Comparison of ENCODE assay signal across 1 cellular context in the genomic region with DNA sequence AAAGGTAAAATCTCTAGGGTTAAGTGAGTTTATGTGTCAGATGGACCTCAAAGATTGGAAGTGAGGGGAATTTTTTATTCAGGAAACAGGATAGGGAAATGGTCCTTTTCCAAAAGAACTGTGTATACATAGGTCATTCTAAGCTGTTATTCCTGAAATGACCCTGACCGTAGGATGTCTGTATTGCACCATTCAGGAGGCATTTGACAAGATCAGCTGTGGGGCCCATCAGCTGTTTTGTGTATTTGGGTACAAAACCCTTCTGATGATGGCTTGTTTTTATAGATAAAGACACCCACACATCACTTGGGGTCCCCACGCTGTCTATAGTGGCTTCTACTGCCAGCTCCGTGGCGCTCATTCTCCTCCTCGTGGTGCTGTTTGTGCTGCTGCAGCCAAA.
TF ChIP-seq lines count a peak whose summit lies in the region.

No MANE protein-coding gene starts in this region.

TF ChIP-seq in HepG2, 621 proteins besides CTCF, POLR2A, EP300 and RAD21 (continued from another document):
- TF ChIP-seq, protein P1, sequence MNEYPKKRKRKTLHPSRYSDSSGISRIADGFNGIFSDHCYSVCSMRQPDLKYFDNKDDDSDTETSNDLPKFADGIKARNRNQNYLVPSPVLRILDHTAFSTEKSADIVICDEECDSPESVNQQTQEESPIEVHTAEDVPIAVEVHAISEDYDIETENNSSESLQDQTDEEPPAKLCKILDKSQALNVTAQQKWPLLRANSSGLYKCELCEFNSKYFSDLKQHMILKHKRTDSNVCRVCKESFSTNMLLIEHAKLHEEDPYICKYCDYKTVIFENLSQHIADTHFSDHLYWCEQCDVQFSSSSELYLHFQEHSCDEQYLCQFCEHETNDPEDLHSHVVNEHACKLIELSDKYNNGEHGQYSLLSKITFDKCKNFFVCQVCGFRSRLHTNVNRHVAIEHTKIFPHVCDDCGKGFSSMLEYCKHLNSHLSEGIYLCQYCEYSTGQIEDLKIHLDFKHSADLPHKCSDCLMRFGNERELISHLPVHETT (CRISPR knock-in tag; conservative IDR thresholded peaks at IDR 0.05), result no peak
- no peak for TF ChIP-seq DPF2 (CRISPR knock-in tag; IDR thresholded peaks at IDR 0.05; ENCODE audit: borderline replicate concordance, low read depth)
- peak; percentile 53; the same call in 1 of the 2 replicates for TF ChIP-seq CEBPB (IDR thresholded peaks at IDR 0.05; ENCODE audit: borderline replicate concordance, low read depth, low read length)
- 0 out of 2 replicates have a peak, but pooled peaks have one; percentile 48 for TF ChIP-seq HHEX (CRISPR knock-in tag; IDR thresholded peaks at IDR 0.05)
- 0 out of 2 replicates have a peak, but pooled peaks have one; percentile 3 for TF ChIP-seq EHMT2 (IDR thresholded peaks at IDR 0.05; ENCODE audit: borderline replicate concordance, low read depth, low read length)
- TF ChIP-seq JARID2 (CRISPR knock-in tag; IDR thresholded peaks at IDR 0.05; ENCODE audit: insufficient replicate concordance), result no peak
- TF ChIP-seq HNF4A (CRISPR knock-in tag; IDR thresholded peaks at IDR 0.05), result peak; percentile 18; the same call in 1 of the 2 replicates
- TF ChIP-seq, protein P2, sequence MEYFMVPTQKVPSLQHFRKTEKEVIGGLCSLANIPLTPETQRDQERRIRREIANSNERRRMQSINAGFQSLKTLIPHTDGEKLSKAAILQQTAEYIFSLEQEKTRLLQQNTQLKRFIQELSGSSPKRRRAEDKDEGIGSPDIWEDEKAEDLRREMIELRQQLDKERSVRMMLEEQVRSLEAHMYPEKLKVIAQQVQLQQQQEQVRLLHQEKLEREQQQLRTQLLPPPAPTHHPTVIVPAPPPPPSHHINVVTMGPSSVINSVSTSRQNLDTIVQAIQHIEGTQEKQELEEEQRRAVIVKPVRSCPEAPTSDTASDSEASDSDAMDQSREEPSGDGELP (IDR thresholded peaks at IDR 0.05; ENCODE audit: borderline replicate concordance, low read depth), result peak; percentile 92
- TF ChIP-seq CEBPG (CRISPR knock-in tag; IDR thresholded peaks at IDR 0.05), result peak; percentile 47; the same call in 1 of the 2 replicates
- peak; percentile 63 for TF ChIP-seq RARA (CRISPR knock-in tag; IDR thresholded peaks at IDR 0.05)
- peak; percentile 50; the same call in 1 of the 2 replicates for TF ChIP-seq SAP130 (CRISPR knock-in tag; IDR thresholded peaks at IDR 0.05; ENCODE audit: low read depth)
- TF ChIP-seq ZFY (CRISPR knock-in tag; IDR thresholded peaks at IDR 0.05), result no peak
